In genomic region chrX:105564536-105564935, GRCh38 we compare ENCODE assay signal across 15 cellular contexts.
DNase-seq lines count a peak whose midpoint lies in the region; ATAC-seq, FAIRE-seq and TF ChIP-seq lines count a peak whose summit lies in the region.
"Had no signal": no experiment of that assay in that cellular context is flagged by ENCODE, and none has a peak within 500 bp of the region (broad histone marks: within the 10 kb centered on the region; RNA-seq: fewer than 3 reads in every experiment).

No MANE protein-coding gene starts in this region.

- peaks cover 4% of the 10 kb centered on the region for H3K4me1 ChIP-seq in adipocyte (ENCODE audit: control insufficient read depth, insufficient read depth, low read length)
- no peaks in the 10 kb centered on the region for H3K4me1 ChIP-seq in Caco-2
- H3K4me1 ChIP-seq: ascending aorta, transverse colon had no signal

- no peaks in the 10 kb centered on the region for H3K4me1 Mint-ChIP-seq in activated CD8-positive, alpha-beta T cell treated with anti-CD3 and anti-CD28 coated beads for 36 hours (ENCODE audit: low read depth)
- H3K4me1 Mint-ChIP-seq in activated CD8-positive, alpha-beta T cell treated with anti-CD3 and anti-CD28 coated beads, Interleukin-2, amount 10 ng/mL, durations not matched to agents 7 days and 5 days (ENCODE audit: low read depth), result no peaks in the 10 kb centered on the region
- H3K4me1 Mint-ChIP-seq in Caco-2 (ENCODE audit: low read depth, unreplicated experiment), result no peaks in the 10 kb centered on the region
- H3K4me1 Mint-ChIP-seq: immature natural killer cell; naive thymus-derived CD8-positive, alpha-beta T cell had no signal

- no peak overlapping the region for H3K27ac Mint-ChIP-seq in activated CD8-positive, alpha-beta T cell treated with anti-CD3 and anti-CD28 coated beads for 36 hours
- no peak overlapping the region for H3K27ac Mint-ChIP-seq in activated CD8-positive, alpha-beta T cell treated with anti-CD3 and anti-CD28 coated beads, Interleukin-2, amount 10 ng/mL, durations not matched to agents 7 days and 5 days
- no peak overlapping the region for H3K27ac Mint-ChIP-seq in Caco-2 (ENCODE audit: unreplicated experiment)
- H3K27ac Mint-ChIP-seq: immature natural killer cell; naive thymus-derived CD8-positive, alpha-beta T cell had no signal

- no peak for TF ChIP-seq CTCF in activated CD8-positive, alpha-beta T cell treated with anti-CD3 and anti-CD28 coated beads for 36 hours (IDR thresholded peaks at IDR 0.05)
- TF ChIP-seq CTCF in fibroblast of villous mesenchyme (IDR thresholded peaks at IDR 0.05; ENCODE audit: insufficient read depth, low read depth, low read length) (no peak), Caco-2 (IDR thresholded peaks at IDR 0.05; ENCODE audit: insufficient read depth in 1 of 2, low read depth in 1 of 2, low read length in 1 of 2, severe bottlenecking in 1 of 2, unreplicated experiment in 1 of 2) (no peak)

- no peak for FAIRE-seq in urothelium cell line (lab: Jason Lieb, UNC)

- ATAC-seq in activated CD8-positive, alpha-beta T cell treated with anti-CD3 and anti-CD28 coated beads for 36 hours, result no peak
- ATAC-seq in activated CD8-positive, alpha-beta T cell treated with anti-CD3 and anti-CD28 coated beads, Interleukin-2, amount 10 ng/mL, durations not matched to agents 7 days and 5 days, result no peak
- ATAC-seq: naive thymus-derived CD8-positive, alpha-beta T cell had no signal

- H3K9me3 ChIP-seq in adipocyte (ENCODE audit: control insufficient read depth, low read length) (peaks cover 3% of the 10 kb centered on the region), Caco-2 (no peaks in the 10 kb centered on the region)
- H3K9me3 ChIP-seq: ascending aorta, transverse colon had no signal

- no peaks in the 10 kb centered on the region for H3K27me3 Mint-ChIP-seq in activated CD8-positive, alpha-beta T cell treated with anti-CD3 and anti-CD28 coated beads for 36 hours
- no peaks in the 10 kb centered on the region for H3K27me3 Mint-ChIP-seq in activated CD8-positive, alpha-beta T cell treated with anti-CD3 and anti-CD28 coated beads, Interleukin-2, amount 10 ng/mL, durations not matched to agents 7 days and 5 days (ENCODE audit: low read depth)
- H3K27me3 Mint-ChIP-seq in Caco-2 (ENCODE audit: insufficient read depth, unreplicated experiment), result no peaks in the 10 kb centered on the region
- H3K27me3 Mint-ChIP-seq: naive thymus-derived CD8-positive, alpha-beta T cell had no signal

- H3K27me3 ChIP-seq in adipocyte (replicated peaks; ENCODE audit: control insufficient read depth, insufficient read depth, low read length) (peaks cover 5% of the 10 kb centered on the region), Caco-2 (replicated peaks; ENCODE audit: control insufficient read depth, insufficient read depth, low read length) (no peaks in the 10 kb centered on the region)
- H3K27me3 ChIP-seq: ascending aorta, transverse colon had no signal

- H3K36me3 Mint-ChIP-seq in activated CD8-positive, alpha-beta T cell treated with anti-CD3 and anti-CD28 coated beads for 36 hours (ENCODE audit: low read depth), result no peaks in the 10 kb centered on the region
- no peaks in the 10 kb centered on the region for H3K36me3 Mint-ChIP-seq in activated CD8-positive, alpha-beta T cell treated with anti-CD3 and anti-CD28 coated beads, Interleukin-2, amount 10 ng/mL, durations not matched to agents 7 days and 5 days (ENCODE audit: low read depth)
- no peaks in the 10 kb centered on the region for H3K36me3 Mint-ChIP-seq in Caco-2 (ENCODE audit: insufficient read depth, unreplicated experiment)
- H3K36me3 Mint-ChIP-seq: immature natural killer cell; naive thymus-derived CD8-positive, alpha-beta T cell had no signal

- H3K4me3 Mint-ChIP-seq in activated CD8-positive, alpha-beta T cell treated with anti-CD3 and anti-CD28 coated beads for 36 hours, result no peak overlapping the region
- H3K4me3 Mint-ChIP-seq in activated CD8-positive, alpha-beta T cell treated with anti-CD3 and anti-CD28 coated beads, Interleukin-2, amount 10 ng/mL, durations not matched to agents 7 days and 5 days, result no peak overlapping the region
- H3K4me3 Mint-ChIP-seq in Caco-2 (ENCODE audit: unreplicated experiment), result no peak overlapping the region
- H3K4me3 Mint-ChIP-seq: immature natural killer cell; naive thymus-derived CD8-positive, alpha-beta T cell had no signal

- no peak overlapping the region for H3K4me3 ChIP-seq in adipocyte (ENCODE audit: low read length)
- H3K4me3 ChIP-seq in fibroblast of villous mesenchyme (ENCODE audit: low read depth, low read length), result no peak overlapping the region
- no peak overlapping the region for H3K4me3 ChIP-seq in Caco-2 (ENCODE audit: low read depth, low read length)
- H3K4me3 ChIP-seq: ascending aorta, transverse colon had no signal

- POLR2A ChIA-PET in activated CD8-positive, alpha-beta T cell treated with anti-CD3 and anti-CD28 coated beads for 36 hours (lab: Charles Lee), result no interaction called here
- POLR2A ChIA-PET in activated CD8-positive, alpha-beta T cell treated with anti-CD3 and anti-CD28 coated beads, Interleukin-2, amount 10 ng/mL, durations not matched to agents 7 days and 5 days (lab: Charles Lee), result no interaction called here
- POLR2A ChIA-PET in Caco-2 (lab: Charles Lee), result no interaction called here

- no TSS peak for BruUV-seq in Caco-2 (replicated peaks; lab: Mats Ljungman, UMichigan)

- no peak overlapping the region for H3K9ac ChIP-seq in adipocyte (ENCODE audit: low read length)

- intact Hi-C loops in activated CD8-positive, alpha-beta T cell treated with anti-CD3 and anti-CD28 coated beads for 36 hours (cut with micrococcal nuclease), result no loop called here
- intact Hi-C loops in Caco-2 (cut with micrococcal nuclease; ENCODE audit: unreplicated experiment), result no loop called here

- no peaks in the 10 kb centered on the region for H3K36me3 ChIP-seq in adipocyte (ENCODE audit: control insufficient read depth, insufficient read depth, low read length, severe bottlenecking)
- no peaks in the 10 kb centered on the region for H3K36me3 ChIP-seq in Caco-2 (ENCODE audit: control insufficient read depth, insufficient read depth, low read length)
- H3K36me3 ChIP-seq: ascending aorta, transverse colon had no signal

- CTCF ChIA-PET in activated CD8-positive, alpha-beta T cell treated with anti-CD3 and anti-CD28 coated beads for 36 hours (lab: Charles Lee), result no interaction called here
- CTCF ChIA-PET in activated CD8-positive, alpha-beta T cell treated with anti-CD3 and anti-CD28 coated beads, Interleukin-2, amount 10 ng/mL, durations not matched to agents 7 days and 5 days (lab: Charles Lee), result no interaction called here
- CTCF ChIA-PET in Caco-2 (lab: Charles Lee), result no interaction called here

- H3K9me3 Mint-ChIP-seq in activated CD8-positive, alpha-beta T cell treated with anti-CD3 and anti-CD28 coated beads for 36 hours, result no peaks in the 10 kb centered on the region
- no peaks in the 10 kb centered on the region for H3K9me3 Mint-ChIP-seq in activated CD8-positive, alpha-beta T cell treated with anti-CD3 and anti-CD28 coated beads, Interleukin-2, amount 10 ng/mL, durations not matched to agents 7 days and 5 days (ENCODE audit: insufficient read depth)
- no peaks in the 10 kb centered on the region for H3K9me3 Mint-ChIP-seq in Caco-2 (ENCODE audit: unreplicated experiment)

- DNase-seq in activated CD8-positive, alpha-beta T cell treated with anti-CD3 and anti-CD28 coated beads for 36 hours, result peak; percentile 1
- DNase-seq in activated CD8-positive, alpha-beta T cell treated with anti-CD3 and anti-CD28 coated beads, Interleukin-2, amount 10 ng/mL, durations not matched to agents 7 days and 5 days, result no peak
- peak; percentile 42 for DNase-seq in adipocyte (ENCODE audit: low read depth)
- DNase-seq in fibroblast of villous mesenchyme (ENCODE audit: low read depth), result peak; percentile 60
- DNase-seq in urothelium cell line (ENCODE audit: low spot score), result peak; percentile 31
- no peak for DNase-seq in T-helper 1 cell
- no peak for DNase-seq in NCI-H1048 (lab: John Stamatoyannopoulos, UW)
- no peak for DNase-seq in Caco-2
- DNase-seq: 8988T; DMS53; immature natural killer cell; naive thymus-derived CD8-positive, alpha-beta T cell; NCI-H345; transverse colon had no signal

Comparison
In these comparisons a context has a peak if more than half of its experiments do, and no peak if none do; other contexts are left out.
1. DNase-seq: peak in activated CD8-positive, alpha-beta T cell treated with anti-CD3 and anti-CD28 coated beads for 36 hours (single experiment), adipocyte (single experiment), fibroblast of villous mesenchyme (single experiment) and urothelium cell line (single experiment); none in activated CD8-positive, alpha-beta T cell treated with anti-CD3 and anti-CD28 coated beads, Interleukin-2, amount 10 ng/mL, durations not matched to agents 7 days and 5 days (single experiment), T-helper 1 cell (0 of 5), NCI-H1048 (single experiment) and Caco-2 (0 of 2).